17 cellular contexts compared by ENCODE assay signal in genomic region chr13:41720839-41721561, GRCh38.
DNase-seq lines count a peak whose midpoint lies in the region; ATAC-seq, FAIRE-seq and TF ChIP-seq lines count a peak whose summit lies in the region.
"Had no signal": no experiment of that assay in that cellular context is flagged by ENCODE, and none has a peak within 500 bp of the region (broad histone marks: within the 10 kb centered on the region; RNA-seq: fewer than 3 reads in every experiment).

No MANE protein-coding gene starts in this region.

- peak overlapping the region; percentile 84 for H3K27ac ChIP-seq in VCaP
- peak overlapping the region; percentile 16 for H3K27ac ChIP-seq in keratinocyte (ENCODE audit: control insufficient read depth, insufficient read depth, low read length)
- H3K27ac ChIP-seq: BLaER1 had no signal

- H3K27ac Mint-ChIP-seq in activated naive CD4-positive, alpha-beta T cell treated with anti-CD3 and anti-CD28 coated beads, Interleukin-2, amount 50 U/mL, for 24 hours: peak overlapping the region; percentile 60
- no peak overlapping the region for H3K27ac Mint-ChIP-seq in activated naive CD4-positive, alpha-beta T cell treated with anti-CD3 and anti-CD28 coated beads for 36 hours
- H3K27ac Mint-ChIP-seq in activated T-helper 2 cell treated with anti-CD3 and anti-CD28 coated beads, Interferon-gamma antibody, Interleukin-2, Interleukin-4, amounts not matched to agents 10 μg/mL and 5 μg/mL and 100 μg/mL, durations not matched to agents 14 hours and 24 hours and 36 hours: no peak overlapping the region

- CTCF ChIA-PET in activated naive CD4-positive, alpha-beta T cell treated with anti-CD3 and anti-CD28 coated beads for 36 hours (lab: Charles Lee): no interaction called here

- no peak for ATAC-seq in HG03097 (IDR thresholded peaks at IDR 0.05; ENCODE audit: low FRiP score, unreplicated experiment)

- intact Hi-C loops in activated naive CD4-positive, alpha-beta T cell treated with anti-CD3 and anti-CD28 coated beads for 36 hours (cut with micrococcal nuclease): no loop called here
- intact Hi-C loops in activated T-helper 2 cell treated with anti-CD3 and anti-CD28 coated beads, Interferon-gamma antibody, Interleukin-2, Interleukin-4, amounts not matched to agents 10 μg/mL and 5 μg/mL and 100 μg/mL, durations not matched to agents 14 hours and 24 hours and 36 hours (cut with micrococcal nuclease): loop anchor here (10.0 kb wide), 1 partner anchor 64 kb away; no protein-coding TSS in a partner anchor

- H3K9me3 Mint-ChIP-seq in activated naive CD4-positive, alpha-beta T cell treated with anti-CD3 and anti-CD28 coated beads, Interleukin-2, amount 50 U/mL, for 24 hours: no peaks in the 10 kb centered on the region
- H3K9me3 Mint-ChIP-seq in activated naive CD4-positive, alpha-beta T cell treated with anti-CD3 and anti-CD28 coated beads for 36 hours: no peaks in the 10 kb centered on the region
- H3K9me3 Mint-ChIP-seq in activated T-helper 2 cell treated with anti-CD3 and anti-CD28 coated beads, Interferon-gamma antibody, Interleukin-2, Interleukin-4, amounts not matched to agents 10 μg/mL and 5 μg/mL and 100 μg/mL, durations not matched to agents 14 hours and 24 hours and 36 hours: no peaks in the 10 kb centered on the region

- peaks cover 13% of the 10 kb centered on the region for H3K36me3 Mint-ChIP-seq in activated naive CD4-positive, alpha-beta T cell treated with anti-CD3 and anti-CD28 coated beads, Interleukin-2, amount 50 U/mL, for 24 hours
- peaks cover 10% of the 10 kb centered on the region for H3K36me3 Mint-ChIP-seq in activated naive CD4-positive, alpha-beta T cell treated with anti-CD3 and anti-CD28 coated beads for 36 hours (ENCODE audit: low read depth)
- H3K36me3 Mint-ChIP-seq in activated T-helper 2 cell treated with anti-CD3 and anti-CD28 coated beads, Interferon-gamma antibody, Interleukin-2, Interleukin-4, amounts not matched to agents 10 μg/mL and 5 μg/mL and 100 μg/mL, durations not matched to agents 14 hours and 24 hours and 36 hours (ENCODE audit: low read depth): peaks cover 8% of the 10 kb centered on the region

- no peaks in the 10 kb centered on the region for H3K4me1 Mint-ChIP-seq in activated naive CD4-positive, alpha-beta T cell treated with anti-CD3 and anti-CD28 coated beads, Interleukin-2, amount 50 U/mL, for 24 hours
- no peaks in the 10 kb centered on the region for H3K4me1 Mint-ChIP-seq in activated naive CD4-positive, alpha-beta T cell treated with anti-CD3 and anti-CD28 coated beads for 36 hours (ENCODE audit: low read depth)
- peaks cover 3% of the 10 kb centered on the region for H3K4me1 Mint-ChIP-seq in activated T-helper 2 cell treated with anti-CD3 and anti-CD28 coated beads, Interferon-gamma antibody, Interleukin-2, Interleukin-4, amounts not matched to agents 10 μg/mL and 5 μg/mL and 100 μg/mL, durations not matched to agents 14 hours and 24 hours and 36 hours (ENCODE audit: low read depth)

- H3K9me3 ChIP-seq in keratinocyte (ENCODE audit: control insufficient read depth, low read depth, low read length): no peaks in the 10 kb centered on the region
- H3K9me3 ChIP-seq: BLaER1 had no signal

- H3K36me3 ChIP-seq in keratinocyte (ENCODE audit: control insufficient read depth in 2 of 2, extremely low read depth in 1 of 2, insufficient read depth in 2 of 2, low read length in 2 of 2): peaks cover 3 to 8% of the 10 kb centered on the region in 2 experiments

- H3K4me1 ChIP-seq in keratinocyte (ENCODE audit: control insufficient read depth, extremely low read depth, insufficient read depth, low read length): peaks cover 6% of the 10 kb centered on the region

- dilution Hi-C loops in keratinocyte (cut with MboI; ENCODE audit: extremely low pct_ligation_motif_present, low sequenced_read_pairs): no loop called here

- no peaks in the 10 kb centered on the region for H3K27me3 Mint-ChIP-seq in activated naive CD4-positive, alpha-beta T cell treated with anti-CD3 and anti-CD28 coated beads, Interleukin-2, amount 50 U/mL, for 24 hours
- H3K27me3 Mint-ChIP-seq in activated naive CD4-positive, alpha-beta T cell treated with anti-CD3 and anti-CD28 coated beads for 36 hours (ENCODE audit: low read depth): no peaks in the 10 kb centered on the region
- no peaks in the 10 kb centered on the region for H3K27me3 Mint-ChIP-seq in activated T-helper 2 cell treated with anti-CD3 and anti-CD28 coated beads, Interferon-gamma antibody, Interleukin-2, Interleukin-4, amounts not matched to agents 10 μg/mL and 5 μg/mL and 100 μg/mL, durations not matched to agents 14 hours and 24 hours and 36 hours (ENCODE audit: low read depth)

- no peaks in the 10 kb centered on the region for H4K20me1 ChIP-seq in keratinocyte (ENCODE audit: control insufficient read depth, extremely low read depth, insufficient read depth, low read length)
- H4K20me1 ChIP-seq: BLaER1 had no signal

- FAIRE-seq in keratinocyte (lab: Jason Lieb, UNC): no peak
- FAIRE-seq: GM12892, RCC 7860 had no signal

- H3K9ac ChIP-seq in keratinocyte (ENCODE audit: control insufficient read depth, extremely low read depth, insufficient read depth, low read length): no peak overlapping the region
- H3K9ac ChIP-seq: BLaER1 had no signal

- DNase-seq in activated naive CD4-positive, alpha-beta T cell treated with anti-CD3 and anti-CD28 coated beads for 36 hours: no peak
- DNase-seq in keratinocyte (ENCODE audit: low read depth, low spot score) (no peak), renal cortical epithelial cell (ENCODE audit: low read depth) (peak; percentile 97), GM19240 (ENCODE audit: insufficient read length, low spot score) (no peak)
- DNase-seq in activated T-helper 2 cell treated with anti-CD3 and anti-CD28 coated beads, Interferon-gamma antibody, Interleukin-2, Interleukin-4, amounts not matched to agents 10 μg/mL and 5 μg/mL and 100 μg/mL, durations not matched to agents 14 hours and 24 hours and 36 hours (ENCODE audit: low spot score): no peak
- DNase-seq: GOT3, KBM-7, NCI-H1048, NCI-H1436 treated with DMSO at 0.1 percent for 48 hours, NCI-H2029 treated with DMSO at 0.1 percent for 48 hours, NCI-H2171 treated with DMSO at 0.1 percent for 48 hours had no signal

- H3K4me3 Mint-ChIP-seq in activated naive CD4-positive, alpha-beta T cell treated with anti-CD3 and anti-CD28 coated beads, Interleukin-2, amount 50 U/mL, for 24 hours: no peak overlapping the region
- no peak overlapping the region for H3K4me3 Mint-ChIP-seq in activated naive CD4-positive, alpha-beta T cell treated with anti-CD3 and anti-CD28 coated beads for 36 hours
- H3K4me3 Mint-ChIP-seq in activated T-helper 2 cell treated with anti-CD3 and anti-CD28 coated beads, Interferon-gamma antibody, Interleukin-2, Interleukin-4, amounts not matched to agents 10 μg/mL and 5 μg/mL and 100 μg/mL, durations not matched to agents 14 hours and 24 hours and 36 hours (ENCODE audit: low read depth): no peak overlapping the region

- H3K4me2 ChIP-seq in keratinocyte (ENCODE audit: control insufficient read depth, extremely low read depth, insufficient read depth, low read depth, low read length): no peak overlapping the region
- H3K4me2 ChIP-seq: BLaER1 had no signal

- no peaks in the 10 kb centered on the region for H3K27me3 ChIP-seq in keratinocyte (ENCODE audit: control insufficient read depth, extremely low read depth, insufficient read depth, low read length)
- H3K27me3 ChIP-seq: BLaER1 had no signal

- no peak overlapping the region for H3K4me3 ChIP-seq in keratinocyte (ENCODE audit: control insufficient read depth in 2 of 3, extremely low read depth in 1 of 3, insufficient read depth in 2 of 3, low read depth in 1 of 3, low read length in 3 of 3)
- H3K4me3 ChIP-seq: BLaER1 had no signal

- H3K79me2 ChIP-seq in keratinocyte (ENCODE audit: control insufficient read depth, insufficient read depth, low read length): no peaks in the 10 kb centered on the region

- TF ChIP-seq CTCF in VCaP (conservative IDR thresholded peaks at IDR 0.05) (no peak), keratinocyte (optimal IDR thresholded peaks at IDR 0.05 in 1 of 3, IDR thresholded peaks at IDR 0.05 in 1 of 3, conservative IDR thresholded peaks at IDR 0.05 in 1 of 3; ENCODE audit: extremely low read depth in 1 of 3, insufficient read depth in 2 of 3, low read length in 3 of 3) (no peak)

- H2AFZ ChIP-seq in keratinocyte (ENCODE audit: control insufficient read depth, low read length): no peak overlapping the region

- no peaks in the 10 kb centered on the region for H3K9me1 ChIP-seq in keratinocyte (ENCODE audit: control insufficient read depth, extremely low read depth, insufficient read depth, low read length)
